1 cellular context compared by ENCODE assay signal in the genomic region with DNA sequence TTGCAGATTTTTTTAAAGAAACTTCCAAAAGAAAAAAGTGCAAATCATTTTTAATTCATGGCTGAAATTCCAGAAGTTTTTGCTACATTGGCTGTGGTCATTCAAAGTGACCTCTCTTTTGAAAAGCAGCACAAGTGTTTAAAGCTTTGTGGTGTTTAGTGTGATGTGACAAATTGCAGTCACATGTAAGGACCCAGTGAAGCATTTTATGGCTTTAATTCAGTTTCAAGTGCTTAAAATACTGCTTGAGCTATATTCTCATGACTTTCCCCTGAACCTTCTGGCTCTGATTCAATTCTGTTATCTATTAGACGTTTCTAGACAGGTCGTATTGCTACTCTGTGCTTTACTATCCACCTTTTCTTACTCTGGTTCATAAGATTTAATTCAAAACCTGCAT.
A peak's percentile ranks its signal among the peaks of the same experiment; 100 is the strongest.
TF ChIP-seq lines count a peak whose summit lies in the region.

No MANE protein-coding gene starts in this region.

TF ChIP-seq in HEK293, 187 proteins besides CTCF, POLR2A, EP300 and RAD21 (continued from another document):
- TF ChIP-seq FEZF1 (tag by site-specific recombination; IDR thresholded peaks at IDR 0.05) (peak; percentile 69), TCF7L2 (IDR thresholded peaks at IDR 0.05; ENCODE audit: borderline replicate concordance, low read depth, low read length) (0 out of 2 replicates have a peak, but pooled peaks have one; percentile 34), OVOL3 (tag by site-specific recombination; IDR thresholded peaks at IDR 0.05) (peak; percentile 34; the same call in 1 of the 2 replicates), ZNF266 (tag by site-specific recombination; IDR thresholded peaks at IDR 0.05; ENCODE audit: low read depth) (no peak), ZXDB (tag by site-specific recombination; IDR thresholded peaks at IDR 0.05) (peak; percentile 57; the same call in 1 of the 2 replicates), BCL11B (tag by site-specific recombination; IDR thresholded peaks at IDR 0.05; ENCODE audit: low read depth) (0 out of 2 replicates have a peak, but pooled peaks have one; percentile 21), ZNF354C (tag by site-specific recombination; IDR thresholded peaks at IDR 0.05; ENCODE audit: borderline replicate concordance, low read depth) (no peak), ZNF610 (tag by site-specific recombination; IDR thresholded peaks at IDR 0.05; ENCODE audit: borderline replicate concordance) (0 out of 2 replicates have a peak, but pooled peaks have one; percentile 42), BCL11A (tag by site-specific recombination; IDR thresholded peaks at IDR 0.05; ENCODE audit: low read depth) (peak; percentile 64; the same call in 1 of the 2 replicates), ZNF558 (tag by site-specific recombination; IDR thresholded peaks at IDR 0.05) (no peak)
- TF ChIP-seq, protein P1, sequence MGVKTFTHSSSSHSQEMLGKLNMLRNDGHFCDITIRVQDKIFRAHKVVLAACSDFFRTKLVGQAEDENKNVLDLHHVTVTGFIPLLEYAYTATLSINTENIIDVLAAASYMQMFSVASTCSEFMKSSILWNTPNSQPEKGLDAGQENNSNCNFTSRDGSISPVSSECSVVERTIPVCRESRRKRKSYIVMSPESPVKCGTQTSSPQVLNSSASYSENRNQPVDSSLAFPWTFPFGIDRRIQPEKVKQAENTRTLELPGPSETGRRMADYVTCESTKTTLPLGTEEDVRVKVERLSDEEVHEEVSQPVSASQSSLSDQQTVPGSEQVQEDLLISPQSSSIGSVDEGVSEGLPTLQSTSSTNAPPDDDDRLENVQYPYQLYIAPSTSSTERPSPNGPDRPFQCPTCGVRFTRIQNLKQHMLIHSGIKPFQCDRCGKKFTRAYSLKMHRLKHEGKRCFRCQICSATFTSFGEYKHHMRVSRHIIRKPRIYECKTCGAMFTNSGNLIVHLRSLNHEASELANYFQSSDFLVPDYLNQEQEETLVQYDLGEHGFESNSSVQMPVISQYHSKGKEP (tag by site-specific recombination; IDR thresholded peaks at IDR 0.05): peak; percentile 59; the same call in 1 of the 2 replicates
- TF ChIP-seq, protein P2, sequence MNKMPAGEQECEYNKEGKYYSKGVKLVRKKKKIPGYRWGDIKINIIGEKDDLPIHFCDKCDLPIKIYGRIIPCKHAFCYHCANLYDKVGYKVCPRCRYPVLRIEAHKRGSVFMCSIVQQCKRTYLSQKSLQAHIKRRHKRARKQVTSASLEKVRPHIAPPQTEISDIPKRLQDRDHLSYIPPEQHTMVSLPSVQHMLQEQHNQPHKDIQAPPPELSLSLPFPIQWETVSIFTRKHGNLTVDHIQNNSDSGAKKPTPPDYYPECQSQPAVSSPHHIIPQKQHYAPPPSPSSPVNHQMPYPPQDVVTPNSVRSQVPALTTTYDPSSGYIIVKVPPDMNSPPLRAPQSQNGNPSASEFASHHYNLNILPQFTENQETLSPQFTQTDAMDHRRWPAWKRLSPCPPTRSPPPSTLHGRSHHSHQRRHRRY (tag by site-specific recombination; IDR thresholded peaks at IDR 0.05): no peak
- TF ChIP-seq, protein P3, sequence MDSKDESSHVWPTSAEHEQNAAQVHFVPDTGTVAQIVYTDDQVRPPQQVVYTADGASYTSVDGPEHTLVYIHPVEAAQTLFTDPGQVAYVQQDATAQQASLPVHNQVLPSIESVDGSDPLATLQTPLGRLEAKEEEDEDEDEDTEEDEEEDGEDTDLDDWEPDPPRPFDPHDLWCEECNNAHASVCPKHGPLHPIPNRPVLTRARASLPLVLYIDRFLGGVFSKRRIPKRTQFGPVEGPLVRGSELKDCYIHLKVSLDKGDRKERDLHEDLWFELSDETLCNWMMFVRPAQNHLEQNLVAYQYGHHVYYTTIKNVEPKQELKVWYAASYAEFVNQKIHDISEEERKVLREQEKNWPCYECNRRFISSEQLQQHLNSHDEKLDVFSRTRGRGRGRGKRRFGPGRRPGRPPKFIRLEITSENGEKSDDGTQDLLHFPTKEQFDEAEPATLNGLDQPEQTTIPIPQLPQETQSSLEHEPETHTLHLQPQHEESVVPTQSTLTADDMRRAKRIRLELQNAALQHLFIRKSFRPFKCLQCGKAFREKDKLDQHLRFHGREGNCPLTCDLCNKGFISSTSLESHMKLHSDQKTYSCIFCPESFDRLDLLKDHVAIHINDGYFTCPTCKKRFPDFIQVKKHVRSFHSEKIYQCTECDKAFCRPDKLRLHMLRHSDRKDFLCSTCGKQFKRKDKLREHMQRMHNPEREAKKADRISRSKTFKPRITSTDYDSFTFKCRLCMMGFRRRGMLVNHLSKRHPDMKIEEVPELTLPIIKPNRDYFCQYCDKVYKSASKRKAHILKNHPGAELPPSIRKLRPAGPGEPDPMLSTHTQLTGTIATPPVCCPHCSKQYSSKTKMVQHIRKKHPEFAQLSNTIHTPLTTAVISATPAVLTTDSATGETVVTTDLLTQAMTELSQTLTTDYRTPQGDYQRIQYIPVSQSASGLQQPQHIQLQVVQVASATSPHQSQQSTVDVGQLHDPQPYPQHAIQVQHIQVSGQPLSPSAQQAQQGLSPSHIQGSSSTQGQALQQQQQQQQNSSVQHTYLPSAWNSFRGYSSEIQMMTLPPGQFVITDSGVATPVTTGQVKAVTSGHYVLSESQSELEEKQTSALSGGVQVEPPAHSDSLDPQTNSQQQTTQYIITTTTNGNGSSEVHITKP (tag by site-specific recombination; IDR thresholded peaks at IDR 0.05): no peak
- TF ChIP-seq, protein P4, sequence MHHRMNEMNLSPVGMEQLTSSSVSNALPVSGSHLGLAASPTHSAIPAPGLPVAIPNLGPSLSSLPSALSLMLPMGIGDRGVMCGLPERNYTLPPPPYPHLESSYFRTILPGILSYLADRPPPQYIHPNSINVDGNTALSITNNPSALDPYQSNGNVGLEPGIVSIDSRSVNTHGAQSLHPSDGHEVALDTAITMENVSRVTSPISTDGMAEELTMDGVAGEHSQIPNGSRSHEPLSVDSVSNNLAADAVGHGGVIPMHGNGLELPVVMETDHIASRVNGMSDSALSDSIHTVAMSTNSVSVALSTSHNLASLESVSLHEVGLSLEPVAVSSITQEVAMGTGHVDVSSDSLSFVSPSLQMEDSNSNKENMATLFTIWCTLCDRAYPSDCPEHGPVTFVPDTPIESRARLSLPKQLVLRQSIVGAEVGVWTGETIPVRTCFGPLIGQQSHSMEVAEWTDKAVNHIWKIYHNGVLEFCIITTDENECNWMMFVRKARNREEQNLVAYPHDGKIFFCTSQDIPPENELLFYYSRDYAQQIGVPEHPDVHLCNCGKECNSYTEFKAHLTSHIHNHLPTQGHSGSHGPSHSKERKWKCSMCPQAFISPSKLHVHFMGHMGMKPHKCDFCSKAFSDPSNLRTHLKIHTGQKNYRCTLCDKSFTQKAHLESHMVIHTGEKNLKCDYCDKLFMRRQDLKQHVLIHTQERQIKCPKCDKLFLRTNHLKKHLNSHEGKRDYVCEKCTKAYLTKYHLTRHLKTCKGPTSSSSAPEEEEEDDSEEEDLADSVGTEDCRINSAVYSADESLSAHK (tag by site-specific recombination; IDR thresholded peaks at IDR 0.05): peak; percentile 84
